In genomic region chr18:30280861-30281470, GRCh38 we compare ENCODE assay signal across 7 cellular contexts.
A peak's percentile ranks its signal among the peaks of the same experiment; 100 is the strongest.
DNase-seq lines count a peak whose midpoint lies in the region; TF ChIP-seq lines count a peak whose summit lies in the region.

No MANE protein-coding gene starts in this region.

- CTCF ChIA-PET in GM10248 (lab: Yijun Ruan, JAX): interaction anchor here (0.7 to 4.2 kb wide), 13 partner anchors 9 to 404 kb away, joined by 3 to 47 read pairs (median 7); no protein-coding TSS in a partner anchor

- no peaks in the 10 kb centered on the region for H3K4me1 ChIP-seq in prostate gland (replicated peaks)

- POLR2A ChIA-PET in GM10248 (lab: Yijun Ruan, JAX): no interaction called here

- H3K9me3 ChIP-seq in prostate gland: no peaks in the 10 kb centered on the region

- H3K4me3 ChIP-seq in prostate gland: no peak overlapping the region

- intact Hi-C loops in prostate gland (cut with DNase I): no loop called here

- no peaks in the 10 kb centered on the region for H3K27me3 ChIP-seq in prostate gland (replicated peaks; ENCODE audit: insufficient read depth)

- no peak overlapping the region for H3K27ac ChIP-seq in prostate gland

- 41% methylated on average over 5 of the region's 5 CpGs for WGBS in prostate gland

- TF ChIP-seq CTCF in GM10248 (IDR thresholded peaks at IDR 0.05; ENCODE audit: control extremely low read depth, extremely low read depth, low read depth, missing control alignments): peak; percentile 54
- TF ChIP-seq CTCF in prostate gland (IDR thresholded peaks at IDR 0.05): peak in 3 of 4 experiments; percentile 38 to 54 (median 46)

- no peak for TF ChIP-seq POLR2A in erythroblast (IDR thresholded peaks at IDR 0.05; ENCODE audit: low read length)
- TF ChIP-seq POLR2A in prostate gland (IDR thresholded peaks at IDR 0.05): no peak

- DNase-seq in GM10248 (ENCODE audit: extremely low spot score): no peak
- DNase-seq in HS-27A (ENCODE audit: low read depth): peak; percentile 35
- DNase-seq in OCI-M1 (lab: John Stamatoyannopoulos, UW): peak; percentile 76
- DNase-seq in erythroblast (lab: John Stamatoyannopoulos, UW): peak; percentile 33 to 63
- peak; percentile 4 for DNase-seq in prostate gland (ENCODE audit: low spot score)
- no peak for DNase-seq in activated T-cell treated with anti-CD3 and anti-CD28 coated beads, Interleukin-2, amount 50 U/mL, for 48 hours
- no peak for DNase-seq in GM19238 (ENCODE audit: insufficient read length, low spot score)

- H3K36me3 ChIP-seq in prostate gland: no peaks in the 10 kb centered on the region

Comparison
In these comparisons a context has a peak if more than half of its experiments do, and no peak if none do; other contexts are left out.
1. DNase-seq: peak in HS-27A (single experiment), OCI-M1 (single experiment), erythroblast (2 of 2) and prostate gland (single experiment); none in GM10248 (single experiment), activated T-cell treated with anti-CD3 and anti-CD28 coated beads, Interleukin-2, amount 50 U/mL, for 48 hours (0 of 2) and GM19238 (single experiment).